In genomic region chr1:156618853-156619581, GRCh38 we compare ENCODE assay signal across 9 cellular contexts. TPM values are rescaled to one million over a fixed set of nuclear protein-coding genes. Genes with fewer than 3 reads are reported as not detected.
A peak's percentile ranks its signal among the peaks of the same experiment; 100 is the strongest.
DNase-seq lines count a peak whose midpoint lies in the region; ATAC-seq and TF ChIP-seq lines count a peak whose summit lies in the region.
"Had no signal": no experiment of that assay in that cellular context is flagged by ENCODE, and none has a peak within 500 bp of the region (broad histone marks: within the 10 kb centered on the region; RNA-seq: fewer than 3 reads in every experiment).

Gene HAPLN2, plus strand, starts transcription at chr1:156619415. Its CDS starts 4,076 bp downstream, at chr1:156623491.

- ATAC-seq in HG02678 (IDR thresholded peaks at IDR 0.05; ENCODE audit: unreplicated experiment) (no peak), upper lobe of left lung (ENCODE audit: low FRiP score in 2 of 2) (no peak), HG02763 (IDR thresholded peaks at IDR 0.05; ENCODE audit: unreplicated experiment) (no peak), HG02840 (IDR thresholded peaks at IDR 0.05; ENCODE audit: low FRiP score, unreplicated experiment) (no peak)

- TF ChIP-seq CTCF in AG04450 (IDR thresholded peaks at IDR 0.05; ENCODE audit: low read depth, low read length): peak; percentile 46
- TF ChIP-seq CTCF in GM12874 (IDR thresholded peaks at IDR 0.05; ENCODE audit: insufficient read depth, low read depth, low read length): peak; percentile 58
- peak; percentile 37 for TF ChIP-seq CTCF in fibroblast of villous mesenchyme (IDR thresholded peaks at IDR 0.05; ENCODE audit: insufficient read depth, low read depth, low read length)
- peak in 1 of 6 experiments; percentile 11 for TF ChIP-seq CTCF in upper lobe of left lung (IDR thresholded peaks at IDR 0.05)

- no peaks in the 10 kb centered on the region; the same call in 1 of the 2 replicates for H3K9me3 ChIP-seq in AG04450 (ENCODE audit: control insufficient read depth, insufficient read depth, low read length)
- H3K9me3 ChIP-seq in upper lobe of left lung: no peaks in the 10 kb centered on the region

- no peak for TF ChIP-seq EP300 in upper lobe of left lung (IDR thresholded peaks at IDR 0.05)

- peaks cover 9 to 17% (median 13%) of the 10 kb centered on the region in 4 donors for H3K4me1 ChIP-seq in upper lobe of left lung

- CTCF ChIA-PET in AG04450 (lab: Charles Lee): interaction anchor here (0.6 to 4.1 kb wide), 9 partner anchors 11 to 233 kb away, joined by 3 to 22 read pairs (median 3); no protein-coding TSS in a partner anchor

- DNase-seq in AG04450 (ENCODE audit: low read depth, low spot score) (no peak), SK-N-DZ (ENCODE audit: low spot score) (peak; percentile 74), fibroblast of villous mesenchyme (ENCODE audit: low read depth) (no peak), upper lobe of left lung (no peak)

- POLR2A ChIA-PET in AG04450 (lab: Yijun Ruan, JAX): no interaction called here

- WGBS in upper lobe of left lung, 2 donors: 10 to 18% methylated on average over 7 of the region's 7 CpGs

- no peak for TF ChIP-seq POLR2A in upper lobe of left lung (IDR thresholded peaks at IDR 0.05)

- H3K27me3 ChIP-seq in AG04450 (ENCODE audit: control insufficient read depth, insufficient read depth, low read length): peaks cover 55% of the 10 kb centered on the region
- H3K27me3 ChIP-seq in upper lobe of left lung: peaks cover 0 to 9% (median 6%) of the 10 kb centered on the region in 4 donors

- H3K4me3 ChIP-seq in AG04450 (ENCODE audit: low read depth, low read length) (no peak within 1 kb of the TSS), fibroblast of villous mesenchyme (ENCODE audit: low read depth, low read length) (no peak within 1 kb of the TSS), upper lobe of left lung (no peak within 1 kb of the TSS)

- H3K27ac ChIP-seq in AG04450 (ENCODE audit: low read depth, low read length) (no peak within 1 kb of the TSS), upper lobe of left lung (no peak within 1 kb of the TSS)

- no peaks in the 10 kb centered on the region for H3K36me3 ChIP-seq in upper lobe of left lung

RNA-seq across cellular contexts. Expression of gene HAPLN2, which starts in this region (rescaled TPM):
- polyA plus RNA-seq in AG04450 (2011; rRNA removed): not detected in 2 replicates
- not detected in 2 replicates for polyA minus RNA-seq in AG04450 (2011; rRNA and poly(A)+ RNA removed)
- polyA plus RNA-seq in SK-N-DZ (2014; cell fraction: cytosol; rRNA removed): not detected in 2 replicates
- polyA plus RNA-seq in SK-N-DZ (2014; cell fraction: nucleus; rRNA removed): 1.5 and 2.5 TPM in 2 replicates
- not detected in 2 replicates for total RNA-seq in fibroblast of villous mesenchyme
- 1 to 10 TPM in 1 of 6 donors, under 1 TPM in 2, not detected in 3; 0.14 to 5.0 (median 0.37) TPM for total RNA-seq in upper lobe of left lung
- total RNA-seq: dermis microvascular lymphatic vessel endothelial cell had no signal
